8 cellular contexts compared by ENCODE assay signal in the genomic region with DNA sequence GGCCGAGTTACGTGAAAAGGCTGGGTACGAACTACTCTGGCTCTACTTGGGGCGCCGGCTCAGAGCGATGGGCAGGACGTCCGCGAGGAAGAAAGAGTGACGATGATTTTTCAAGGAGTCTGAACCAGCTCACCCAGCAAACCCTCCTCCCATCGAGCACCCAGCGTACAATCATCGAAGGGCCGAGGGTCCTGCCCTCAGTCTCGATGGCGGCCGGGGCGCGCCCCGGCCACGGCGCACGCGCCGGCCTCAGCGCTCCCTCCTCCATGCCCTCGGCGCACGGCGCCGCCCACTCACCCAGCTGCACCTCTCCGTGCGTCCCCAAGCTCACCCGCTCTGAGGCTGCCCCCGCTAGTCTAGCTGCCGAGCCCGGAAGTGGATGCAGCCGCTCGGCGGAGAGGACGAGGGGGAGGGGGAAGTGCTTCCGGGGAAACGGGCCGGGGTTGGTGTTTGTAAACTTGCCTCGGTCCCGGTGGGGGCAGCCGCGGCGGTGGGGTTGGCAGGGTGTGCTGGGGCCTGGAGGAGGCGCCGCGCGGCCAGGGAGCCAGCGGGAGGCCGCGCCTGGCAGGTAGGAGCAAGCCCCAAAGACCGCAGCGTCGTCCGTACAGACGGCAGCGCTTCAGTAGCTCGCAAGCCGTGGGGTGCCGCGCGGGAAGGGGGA. TPM values are rescaled to one million over a fixed set of nuclear protein-coding genes. Genes with fewer than 3 reads are reported as not detected.
A peak's percentile ranks its signal among the peaks of the same experiment; 100 is the strongest.
DNase-seq lines count a peak whose midpoint lies in the region; ATAC-seq and TF ChIP-seq lines count a peak whose summit lies in the region.

Gene CSAD, minus strand, starts transcription at position 656 of the 661 bp plus-strand sequence. CDS start 7,455 bp downstream, outside the sequence.
Gene ZNF740, plus strand, starts transcription at position 453 of the 661 bp plus-strand sequence. CDS start 1,262 bp downstream, outside the sequence.

- H3K27ac ChIP-seq in temporal lobe (ENCODE audit: low read depth, low read length) = peak within 1 kb of the TSS; percentile 92

- no peak for TF ChIP-seq CTCF in omental fat pad (IDR thresholded peaks at IDR 0.05)

- peak within 1 kb of the TSS; percentile 99 for H3K4me3 Mint-ChIP-seq in activated naive CD4-positive, alpha-beta T cell treated with anti-CD3 and anti-CD28 coated beads, Interleukin-2, amount 50 U/mL, for 24 hours

- no peaks in the 10 kb centered on the region for H3K27me3 Mint-ChIP-seq in activated naive CD4-positive, alpha-beta T cell treated with anti-CD3 and anti-CD28 coated beads, Interleukin-2, amount 50 U/mL, for 24 hours

- peak; percentile 95 for ATAC-seq in HG02610 (IDR thresholded peaks at IDR 0.05; ENCODE audit: unreplicated experiment)
- ATAC-seq in SK-N-SH treated with all-trans-retinoic acid at 6 μM for 48 hours = peak; percentile 98
- peak; percentile 98 for ATAC-seq in omental fat pad (ENCODE audit: low FRiP score)

- H3K4me3 ChIP-seq in GM08714 (ENCODE audit: low read length) = peak within 1 kb of the TSS; percentile 76

- peak; percentile 96 for DNase-seq in NCI-H1092 treated with DMSO at 0.1 percent for 48 hours (lab: John Stamatoyannopoulos, UW)
- peak; percentile 98 for DNase-seq in glomerular visceral epithelial cell (ENCODE audit: extremely low spot score)
- peak; percentile 81 for DNase-seq in omental fat pad (ENCODE audit: low spot score)

- peaks cover 14% of the 10 kb centered on the region for H3K36me3 Mint-ChIP-seq in activated naive CD4-positive, alpha-beta T cell treated with anti-CD3 and anti-CD28 coated beads, Interleukin-2, amount 50 U/mL, for 24 hours

- peaks cover 55% of the 10 kb centered on the region for H3K4me1 Mint-ChIP-seq in activated naive CD4-positive, alpha-beta T cell treated with anti-CD3 and anti-CD28 coated beads, Interleukin-2, amount 50 U/mL, for 24 hours

- peak within 1 kb of the TSS; percentile 98 for H3K27ac Mint-ChIP-seq in activated naive CD4-positive, alpha-beta T cell treated with anti-CD3 and anti-CD28 coated beads, Interleukin-2, amount 50 U/mL, for 24 hours

- no peaks in the 10 kb centered on the region for H3K9me3 Mint-ChIP-seq in activated naive CD4-positive, alpha-beta T cell treated with anti-CD3 and anti-CD28 coated beads, Interleukin-2, amount 50 U/mL, for 24 hours

TF ChIP-seq in SK-N-SH treated with all-trans-retinoic acid at 6 μM for 48 hours, 23 proteins besides CTCF, POLR2A, EP300 and RAD21:
- TF ChIP-seq TOX (CRISPR knock-in tag; IDR thresholded peaks at IDR 0.05; ENCODE audit: borderline replicate concordance) = no peak
- TF ChIP-seq ZNF70 (CRISPR knock-in tag; IDR thresholded peaks at IDR 0.05) = peak; percentile 39; the same call in 1 of the 2 replicates
- TF ChIP-seq CSDC2 (CRISPR knock-in tag; IDR thresholded peaks at IDR 0.05) = peak; percentile 13; the same call in 1 of the 2 replicates
- peak; percentile 29; the same call in 1 of the 2 replicates for TF ChIP-seq GLIS3 (CRISPR knock-in tag; IDR thresholded peaks at IDR 0.05)
- no peak for TF ChIP-seq ZFP30 (CRISPR knock-in tag; IDR thresholded peaks at IDR 0.05)
TF ChIP-seq in SK-N-SH treated with all-trans-retinoic acid at 6 μM for 48 hours: peak in this region for 3.

RNA-seq across cellular contexts. Expression of gene CSAD, which starts in this region (rescaled TPM):
- total RNA-seq in omental fat pad (100 to 1,000 TPM in 1 of 4 donors, 10 to 100 TPM in 3; 71.1 to 118 (median 81.7) TPM), temporal lobe (14.5 TPM)

RNA-seq across cellular contexts. Expression of gene ZNF740, which starts in this region (rescaled TPM):
- total RNA-seq in omental fat pad (10 to 100 TPM; 11.2 to 21.8 (median 16.5) TPM), temporal lobe (15.5 TPM)

Comparison
In these comparisons a context has a peak if more than half of its experiments do, and no peak if none do; other contexts are left out.
1. Peak in every context shown above with its lines: DNase-seq, ATAC-seq, H3K4me3 ChIP-seq and H3K27ac ChIP-seq.